ENCODE assay signal across 15 cellular contexts in genomic region chr22:25746012-25746373, GRCh38. TPM values are rescaled to one million over a fixed set of nuclear protein-coding genes. Genes with fewer than 3 reads are reported as not detected.
DNase-seq lines count a peak whose midpoint lies in the region; ATAC-seq, FAIRE-seq and TF ChIP-seq lines count a peak whose summit lies in the region.
"Had no signal": no experiment of that assay in that cellular context is flagged by ENCODE, and none has a peak within 500 bp of the region (broad histone marks: within the 10 kb centered on the region; RNA-seq: fewer than 3 reads in every experiment).

No MANE protein-coding gene starts in this region.

- TF ChIP-seq POLR2A in heart left ventricle (IDR thresholded peaks at IDR 0.05): no peak

- FAIRE-seq in urothelium cell line (lab: Jason Lieb, UNC): peak; percentile 97

- H3K4me1 Mint-ChIP-seq in activated CD8-positive, alpha-beta T cell treated with anti-CD3 and anti-CD28 coated beads, Interleukin-2, amount 10 ng/mL, durations not matched to agents 7 days and 5 days (ENCODE audit: low read depth): peaks cover 71% of the 10 kb centered on the region

- H3K4me3 ChIP-seq in heart left ventricle: peak overlapping the region in 2 of 12 donors; percentile 0 to 8
- H3K4me3 ChIP-seq in fibroblast of the aortic adventitia (ENCODE audit: low read depth, low read length): no peak overlapping the region
- H3K4me3 ChIP-seq: BLaER1, cardiac muscle cell, gastroesophageal sphincter, HAP-1 had no signal

- no peak overlapping the region for H3K4me3 Mint-ChIP-seq in activated CD8-positive, alpha-beta T cell treated with anti-CD3 and anti-CD28 coated beads, Interleukin-2, amount 10 ng/mL, durations not matched to agents 7 days and 5 days

- 0 to 29% (median 10%) methylated on average over 1 of the region's 1 CpG for WGBS in heart left ventricle, 4 donors

- peaks cover 22% of the 10 kb centered on the region for H3K36me3 Mint-ChIP-seq in activated CD8-positive, alpha-beta T cell treated with anti-CD3 and anti-CD28 coated beads, Interleukin-2, amount 10 ng/mL, durations not matched to agents 7 days and 5 days (ENCODE audit: low read depth)

- intact Hi-C loops in heart left ventricle (cut with DNase I) (loop anchor here in 1 of 10 donors (10.0 kb wide), 1 partner anchor 81 kb away; no protein-coding TSS in a partner anchor), left ventricle myocardium superior (cut with micrococcal nuclease) (no loop called here)

- no peaks in the 10 kb centered on the region for H3K9me3 ChIP-seq in heart left ventricle
- H3K9me3 ChIP-seq: gastroesophageal sphincter, HAP-1 had no signal

- ATAC-seq in heart left ventricle (no peak), left ventricle myocardium superior (no peak), HG02884 (IDR thresholded peaks at IDR 0.05; ENCODE audit: unreplicated experiment) (no peak)
- ATAC-seq in activated CD8-positive, alpha-beta T cell treated with anti-CD3 and anti-CD28 coated beads, Interleukin-2, amount 10 ng/mL, durations not matched to agents 7 days and 5 days: peak; percentile 30
- ATAC-seq: gastroesophageal sphincter had no signal

- peaks cover 0 to 60% (median 25%) of the 10 kb centered on the region in 12 donors for H3K4me1 ChIP-seq in heart left ventricle
- H3K4me1 ChIP-seq: gastroesophageal sphincter, HAP-1 had no signal

- POLR2A ChIA-PET in activated CD8-positive, alpha-beta T cell treated with anti-CD3 and anti-CD28 coated beads, Interleukin-2, amount 10 ng/mL, durations not matched to agents 7 days and 5 days (lab: Charles Lee): no interaction called here

- H3K27me3 ChIP-seq in heart left ventricle: no peaks in the 10 kb centered on the region
- H3K27me3 ChIP-seq: BLaER1, cardiac muscle cell had no signal

- H3K9me3 Mint-ChIP-seq in activated CD8-positive, alpha-beta T cell treated with anti-CD3 and anti-CD28 coated beads, Interleukin-2, amount 10 ng/mL, durations not matched to agents 7 days and 5 days (ENCODE audit: insufficient read depth): no peaks in the 10 kb centered on the region

- TF ChIP-seq CTCF in heart left ventricle (IDR thresholded peaks at IDR 0.05) (no peak), fibroblast of the aortic adventitia (IDR thresholded peaks at IDR 0.05; ENCODE audit: insufficient read depth, low read length) (no peak)

- CTCF ChIA-PET in activated CD8-positive, alpha-beta T cell treated with anti-CD3 and anti-CD28 coated beads, Interleukin-2, amount 10 ng/mL, durations not matched to agents 7 days and 5 days (lab: Charles Lee): interaction anchor here (0.9 kb wide), 1 partner anchor 20 kb away, joined by 3 read pairs; no protein-coding TSS in a partner anchor

- H3K27ac ChIP-seq in heart left ventricle: peak overlapping the region in 9 of 12 donors; percentile 7 to 98 (median 78)
- H3K27ac ChIP-seq in caudate nucleus (ENCODE audit: low read depth, low read length): no peak overlapping the region
- H3K27ac ChIP-seq: BLaER1, cardiac muscle cell, gastroesophageal sphincter had no signal

- no peak for DNase-seq in heart left ventricle
- DNase-seq in left ventricle myocardium superior: no peak
- DNase-seq in activated CD8-positive, alpha-beta T cell treated with anti-CD3 and anti-CD28 coated beads, Interleukin-2, amount 10 ng/mL, durations not matched to agents 7 days and 5 days: no peak
- peak; percentile 70 for DNase-seq in fibroblast of the aortic adventitia (ENCODE audit: low read depth)
- DNase-seq in urothelium cell line (ENCODE audit: low spot score): peak; percentile 67
- no peak for DNase-seq in caudate nucleus (lab: John Stamatoyannopoulos, UW)
- no peak for DNase-seq in stimulated activated CD8-positive, alpha-beta memory T cell treated with anti-CD3 and anti-CD28 coated beads, Interleukin-4, amount 100 ng/mL, for 48 hours
- DNase-seq: Karpas-422, NCI-H345, SIG-M5 had no signal

- peak overlapping the region; percentile 32 for H3K27ac Mint-ChIP-seq in activated CD8-positive, alpha-beta T cell treated with anti-CD3 and anti-CD28 coated beads, Interleukin-2, amount 10 ng/mL, durations not matched to agents 7 days and 5 days

- H3K27me3 Mint-ChIP-seq in activated CD8-positive, alpha-beta T cell treated with anti-CD3 and anti-CD28 coated beads, Interleukin-2, amount 10 ng/mL, durations not matched to agents 7 days and 5 days (ENCODE audit: low read depth): no peaks in the 10 kb centered on the region

- no peaks in the 10 kb centered on the region for H3K36me3 ChIP-seq in heart left ventricle
- H3K36me3 ChIP-seq: BLaER1, cardiac muscle cell, gastroesophageal sphincter, HAP-1 had no signal

RNA-seq across cellular contexts. Expression of gene MYO18B, which starts 4.0 kb away (rescaled TPM):
- total RNA-seq in heart left ventricle: 100 to 1,000 TPM; 156 to 301 (median 193) TPM
- polyA plus RNA-seq in heart left ventricle: 100 to 1,000 TPM; 140 to 216 TPM
- 138 TPM for total RNA-seq in left ventricle myocardium superior
- 1 to 10 TPM; 1.2 TPM for total RNA-seq in activated CD8-positive, alpha-beta T cell treated with anti-CD3 and anti-CD28 coated beads, Interleukin-2, amount 10 ng/mL, durations not matched to agents 7 days and 5 days
- total RNA-seq in fibroblast of the aortic adventitia (ENCODE audit: low replicate concordance): 0.08 TPM in 1 of 2 replicates, not detected in the other

Comparison
In these comparisons a context has a peak if more than half of its experiments do, and no peak if none do; other contexts are left out.
1. DNase-seq: peak in fibroblast of the aortic adventitia (single experiment) and urothelium cell line (single experiment); none in heart left ventricle (0 of 5), left ventricle myocardium superior (single experiment), activated CD8-positive, alpha-beta T cell treated with anti-CD3 and anti-CD28 coated beads, Interleukin-2, amount 10 ng/mL, durations not matched to agents 7 days and 5 days (single experiment), caudate nucleus (0 of 61) and stimulated activated CD8-positive, alpha-beta memory T cell treated with anti-CD3 and anti-CD28 coated beads, Interleukin-4, amount 100 ng/mL, for 48 hours (single experiment).
2. RNA of gene MYO18B, which starts 4.0 kb away (total RNA-seq): 156 to 301 TPM in heart left ventricle and 138 TPM in left ventricle myocardium superior (single experiment); 1.2 TPM in activated CD8-positive, alpha-beta T cell treated with anti-CD3 and anti-CD28 coated beads, Interleukin-2, amount 10 ng/mL, durations not matched to agents 7 days and 5 days and 0.08 TPM in fibroblast of the aortic adventitia; every median in the first group is over 10 times any median in the second.